In genomic region chr11:19727246-19727645, GRCh38 we compare ENCODE assay signal across 13 cellular contexts. TPM values are rescaled to one million over a fixed set of nuclear protein-coding genes. Genes with fewer than 3 reads are reported as not detected.
DNase-seq lines count a peak whose midpoint lies in the region; ATAC-seq and TF ChIP-seq lines count a peak whose summit lies in the region.
"Had no signal": no experiment of that assay in that cellular context is flagged by ENCODE, and none has a peak within 500 bp of the region (broad histone marks: within the 10 kb centered on the region; RNA-seq: fewer than 3 reads in every experiment).

No MANE protein-coding gene starts in this region.

- CTCF ChIA-PET in CD4-positive, alpha-beta T cell (lab: Charles Lee): no interaction called here

- H3K4me3 ChIP-seq in muscle layer of colon (ENCODE audit: low read depth in 1 of 2, low read length in 2 of 2) (no peak overlapping the region), gastrocnemius medialis (no peak overlapping the region)
- H3K4me3 ChIP-seq: right atrium auricular region had no signal

- POLR2A ChIA-PET in CD4-positive, alpha-beta T cell (lab: Charles Lee): no interaction called here

- peaks cover 29% of the 10 kb centered on the region for H3K4me1 Mint-ChIP-seq in CD4-positive, alpha-beta T cell (ENCODE audit: low read depth)
- H3K4me1 Mint-ChIP-seq: memory B cell had no signal

- H3K27me3 Mint-ChIP-seq in CD4-positive, alpha-beta T cell: no peaks in the 10 kb centered on the region

- H3K36me3 ChIP-seq in muscle layer of colon (ENCODE audit: insufficient read depth, low read length): peaks cover 17% of the 10 kb centered on the region
- no peaks in the 10 kb centered on the region for H3K36me3 ChIP-seq in gastrocnemius medialis
- H3K36me3 ChIP-seq: right atrium auricular region had no signal

- peak overlapping the region; percentile 11 for H3K27ac Mint-ChIP-seq in CD4-positive, alpha-beta T cell
- H3K27ac Mint-ChIP-seq: activated CD4-positive, alpha-beta T cell treated with anti-CD3 and anti-CD28 coated beads, Interleukin-2, amount 10 ng/mL, durations not matched to agents 24 days and 14 days; activated naive CD8-positive, alpha-beta T cell treated with anti-CD3 and anti-CD28 coated beads, Interleukin-2, amount 50 U/mL, for 24 hours; memory B cell had no signal

- H3K4me3 Mint-ChIP-seq in CD4-positive, alpha-beta T cell: no peak overlapping the region
- H3K4me3 Mint-ChIP-seq: activated CD4-positive, alpha-beta T cell treated with anti-CD3 and anti-CD28 coated beads, Interleukin-2, amount 10 ng/mL, durations not matched to agents 24 days and 14 days; activated naive CD8-positive, alpha-beta T cell treated with anti-CD3 and anti-CD28 coated beads, Interleukin-2, amount 50 U/mL, for 24 hours; memory B cell had no signal

- ATAC-seq in CD4-positive, alpha-beta T cell (ENCODE audit: poor library complexity): no peak
- ATAC-seq in HG03354 (IDR thresholded peaks at IDR 0.05; ENCODE audit: poor library complexity, severe bottlenecking, unreplicated experiment) (no peak), gastrocnemius medialis (no peak)
- ATAC-seq: activated naive CD8-positive, alpha-beta T cell treated with anti-CD3 and anti-CD28 coated beads, Interleukin-2, amount 50 U/mL, for 24 hours had no signal

- H3K9ac ChIP-seq in muscle layer of colon (ENCODE audit: low read length): no peak overlapping the region

- DNase-seq in CD4-positive, alpha-beta T cell: no peak
- DNase-seq in LHCN-M2 (ENCODE audit: low read depth) (peak; percentile 71), cerebellum (ENCODE audit: low spot score) (peak; percentile 68), NCI-H1436 treated with DMSO at 0.1 percent for 48 hours (lab: John Stamatoyannopoulos, UW) (no peak), gastrocnemius medialis (no peak), HUDEP-2 (lab: John Stamatoyannopoulos, UW; ENCODE audit: unreplicated experiment in 76 of 76) (no peak)
- DNase-seq: activated CD4-positive, alpha-beta T cell treated with anti-CD3 and anti-CD28 coated beads, Interleukin-2, amount 10 ng/mL, durations not matched to agents 24 days and 14 days; activated naive CD8-positive, alpha-beta T cell treated with anti-CD3 and anti-CD28 coated beads, Interleukin-2, amount 50 U/mL, for 24 hours; erythroblast had no signal

- no peaks in the 10 kb centered on the region for H3K36me3 Mint-ChIP-seq in CD4-positive, alpha-beta T cell (ENCODE audit: low read depth)
- H3K36me3 Mint-ChIP-seq: memory B cell had no signal

- intact Hi-C loops in CD4-positive, alpha-beta T cell (cut with DNase I, micrococcal nuclease): no loop called here
- intact Hi-C loops in gastrocnemius medialis (cut with DNase I; ENCODE audit: low total_unique reads): no loop called here

- H3K4me1 ChIP-seq in muscle layer of colon (ENCODE audit: insufficient read depth, low read length) (peaks cover 79% of the 10 kb centered on the region), gastrocnemius medialis (peaks cover 0 to 3% of the 10 kb centered on the region in 2 donors)

- no peak for TF ChIP-seq CTCF in CD4-positive, alpha-beta T cell (IDR thresholded peaks at IDR 0.05)
- TF ChIP-seq CTCF in gastrocnemius medialis (IDR thresholded peaks at IDR 0.05 in 4 of 5, conservative IDR thresholded peaks at IDR 0.05 in 1 of 5): no peak

- in situ Hi-C loops in gastrocnemius medialis (cut with MboI; ENCODE audit: low sequenced_read_pairs in 4 of 4): loop anchor here in 3 of 4 donors (25.0 kb wide), 3 partner anchors 185 to 665 kb away; partner anchors contain the start of gene MRGPRX2 (in 1 of the 3)

- no peaks in the 10 kb centered on the region for H3K9me3 ChIP-seq in CD4-positive, alpha-beta T cell (ENCODE audit: control insufficient read depth, low read length)
- H3K9me3 ChIP-seq in muscle layer of colon (ENCODE audit: low read length) (no peaks in the 10 kb centered on the region), gastrocnemius medialis (no peaks in the 10 kb centered on the region)
- H3K9me3 ChIP-seq: right atrium auricular region had no signal

- H3K9me3 Mint-ChIP-seq in CD4-positive, alpha-beta T cell: no peaks in the 10 kb centered on the region
- H3K9me3 Mint-ChIP-seq: activated CD4-positive, alpha-beta T cell treated with anti-CD3 and anti-CD28 coated beads, Interleukin-2, amount 10 ng/mL, durations not matched to agents 24 days and 14 days; activated naive CD8-positive, alpha-beta T cell treated with anti-CD3 and anti-CD28 coated beads, Interleukin-2, amount 50 U/mL, for 24 hours; memory B cell had no signal

- no peak overlapping the region for H3K27ac ChIP-seq in CD4-positive, alpha-beta T cell (ENCODE audit: low read depth, low read length)
- H3K27ac ChIP-seq in muscle layer of colon (ENCODE audit: low read depth, low read length): peak overlapping the region; percentile 48
- H3K27ac ChIP-seq in gastrocnemius medialis: no peak overlapping the region
- H3K27ac ChIP-seq: right atrium auricular region had no signal

- no peaks in the 10 kb centered on the region for H3K27me3 ChIP-seq in CD4-positive, alpha-beta T cell (ENCODE audit: control insufficient read depth, insufficient read depth, low read length)
- no peaks in the 10 kb centered on the region for H3K27me3 ChIP-seq in muscle layer of colon (ENCODE audit: control insufficient read depth in 1 of 2, insufficient read depth in 2 of 2, low read length in 2 of 2)
- H3K27me3 ChIP-seq in gastrocnemius medialis: no peaks in the 10 kb centered on the region
- H3K27me3 ChIP-seq: right atrium auricular region had no signal

- TF ChIP-seq POLR2A in gastrocnemius medialis (IDR thresholded peaks at IDR 0.05): no peak

RNA-seq across cellular contexts. Expression of gene NAV2, which starts 14.6 kb away (rescaled TPM):
- under 1 TPM; 0.55 to 0.64 TPM for total RNA-seq in CD4-positive, alpha-beta T cell
- total RNA-seq in LHCN-M2 (2014; rRNA removed) (25.4 and 32.3 TPM in 2 replicates), cerebellum (18.3 TPM), gastrocnemius medialis (1 to 10 TPM; 3.2 to 7.7 (median 5.5) TPM)
- polyA plus RNA-seq in LHCN-M2 (2012): 17.1 TPM
- total RNA-seq: activated CD4-positive, alpha-beta T cell treated with anti-CD3 and anti-CD28 coated beads, Interleukin-2, amount 10 ng/mL, durations not matched to agents 24 days and 14 days had no signal

Comparison
In these comparisons a context has a peak if more than half of its experiments do, and no peak if none do; other contexts are left out.
1. DNase-seq: peak in LHCN-M2 (single experiment) and cerebellum (single experiment); none in CD4-positive, alpha-beta T cell (0 of 10), NCI-H1436 treated with DMSO at 0.1 percent for 48 hours (single experiment), gastrocnemius medialis (0 of 2) and HUDEP-2 (0 of 76).